12 cellular contexts compared by ENCODE assay signal in the genomic region with DNA sequence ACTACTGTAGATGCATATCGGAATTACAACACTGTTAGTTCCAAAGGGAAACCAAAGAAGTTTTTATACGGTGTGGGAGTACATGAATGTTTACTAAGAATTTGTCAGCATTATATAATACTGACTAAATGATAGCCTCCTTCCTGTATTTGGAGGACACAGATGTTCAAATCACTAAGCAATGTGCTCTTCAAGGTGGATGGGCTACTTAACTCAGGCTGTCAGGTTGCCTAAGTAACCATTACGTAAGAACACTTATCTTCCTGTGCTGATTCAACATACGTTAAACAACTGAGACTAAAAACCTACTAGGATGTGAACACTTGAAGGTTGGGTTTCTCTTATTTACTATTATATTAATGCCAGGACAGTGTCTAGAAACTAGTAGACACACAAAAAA.
A peak's percentile ranks its signal among the peaks of the same experiment; 100 is the strongest.
DNase-seq lines count a peak whose midpoint lies in the region; TF ChIP-seq lines count a peak whose summit lies in the region.
"Had no signal": no experiment of that assay in that cellular context is flagged by ENCODE, and none has a peak within 500 bp of the region (broad histone marks: within the 10 kb centered on the region; RNA-seq: fewer than 3 reads in every experiment).

No MANE protein-coding gene starts in this region.

- H2AFZ ChIP-seq in Karpas-422 (ENCODE audit: low read length): no peak overlapping the region

- H3K79me2 ChIP-seq in Karpas-422 (ENCODE audit: low read length): no peaks in the 10 kb centered on the region

- intact Hi-C loops in sigmoid colon (cut with DNase I): no loop called here
- intact Hi-C loops in left ventricle myocardium inferior (cut with micrococcal nuclease): no loop called here
- intact Hi-C loops in activated T-helper 1 cell treated with anti-CD3 and anti-CD28 coated beads, Interleukin-12 subunit alpha, Interleukin-12 subunit beta, Interleukin-2, Interleukin-4 antibody, amounts not matched to agents 30 ng/mL and 10 ng/mL and 1 ng/mL, durations not matched to agents 14 hours and 24 hours and 36 hours (cut with micrococcal nuclease): no loop called here

- H3K27me3 Mint-ChIP-seq in activated T-helper 1 cell treated with anti-CD3 and anti-CD28 coated beads, Interleukin-12 subunit alpha, Interleukin-12 subunit beta, Interleukin-2, Interleukin-4 antibody, amounts not matched to agents 30 ng/mL and 10 ng/mL and 1 ng/mL, durations not matched to agents 14 hours and 24 hours and 36 hours (ENCODE audit: insufficient read depth): peaks cover 5% of the 10 kb centered on the region
- H3K27me3 Mint-ChIP-seq: memory B cell had no signal

- no peaks in the 10 kb centered on the region for H3K9me3 Mint-ChIP-seq in activated T-helper 1 cell treated with anti-CD3 and anti-CD28 coated beads, Interleukin-12 subunit alpha, Interleukin-12 subunit beta, Interleukin-2, Interleukin-4 antibody, amounts not matched to agents 30 ng/mL and 10 ng/mL and 1 ng/mL, durations not matched to agents 14 hours and 24 hours and 36 hours
- H3K9me3 Mint-ChIP-seq: memory B cell had no signal

- WGBS in sigmoid colon, 2 donors: 51 to 56% methylated on average over 4 of the region's 4 CpGs

- no peaks in the 10 kb centered on the region for H3K9me2 ChIP-seq in Karpas-422 (replicated peaks; ENCODE audit: insufficient read depth, low read length)

- no peaks in the 10 kb centered on the region for H4K20me1 ChIP-seq in Karpas-422 (ENCODE audit: insufficient read depth, low read depth, low read length)

- H3K27ac Mint-ChIP-seq in activated T-helper 1 cell treated with anti-CD3 and anti-CD28 coated beads, Interleukin-12 subunit alpha, Interleukin-12 subunit beta, Interleukin-2, Interleukin-4 antibody, amounts not matched to agents 30 ng/mL and 10 ng/mL and 1 ng/mL, durations not matched to agents 14 hours and 24 hours and 36 hours: no peak overlapping the region
- H3K27ac Mint-ChIP-seq: memory B cell had no signal

- H3K27me3 ChIP-seq in sigmoid colon: no peaks in the 10 kb centered on the region
- H3K27me3 ChIP-seq in left ventricle myocardium inferior (ENCODE audit: low read depth): no peaks in the 10 kb centered on the region
- H3K27me3 ChIP-seq in Karpas-422 (ENCODE audit: low read length): no peaks in the 10 kb centered on the region
- H3K27me3 ChIP-seq: esophagus muscularis mucosa had no signal

- DNase-seq in HT-29 (ENCODE audit: low spot score) (peak; percentile 23), NCI-H524 (lab: John Stamatoyannopoulos, UW) (peak; percentile 33 to 82), epithelial cell of esophagus (ENCODE audit: low read depth) (peak; percentile 91), sigmoid colon (no peak), DMS79 (lab: John Stamatoyannopoulos, UW) (no peak), left ventricle myocardium inferior (no peak), Karpas-422 (no peak)
- DNase-seq in activated T-helper 1 cell treated with anti-CD3 and anti-CD28 coated beads, Interleukin-12 subunit alpha, Interleukin-12 subunit beta, Interleukin-2, Interleukin-4 antibody, amounts not matched to agents 30 ng/mL and 10 ng/mL and 1 ng/mL, durations not matched to agents 14 hours and 24 hours and 36 hours (ENCODE audit: low spot score): no peak
- DNase-seq: stimulated activated naive CD8-positive, alpha-beta T cell treated with anti-CD3 and anti-CD28 coated beads, Interleukin-15, Interleukin-2, amounts not matched to agents 100 U/mL and 50 U/mL, for 24 hours had no signal

- TF ChIP-seq CTCF in epithelial cell of esophagus (IDR thresholded peaks at IDR 0.05; ENCODE audit: insufficient read depth, low read depth, low read length, missing control alignments) (no peak), sigmoid colon (IDR thresholded peaks at IDR 0.05) (no peak), left ventricle myocardium inferior (IDR thresholded peaks at IDR 0.05; ENCODE audit: borderline replicate concordance) (no peak)

- peak in 1 of 4 donors; percentile 24 for TF ChIP-seq EP300 in sigmoid colon (IDR thresholded peaks at IDR 0.05)

- no peak overlapping the region for H3K9ac ChIP-seq in Karpas-422 (ENCODE audit: low read length)

- no peaks in the 10 kb centered on the region for H3K9me3 ChIP-seq in sigmoid colon
- H3K9me3 ChIP-seq in left ventricle myocardium inferior (replicated peaks): no peaks in the 10 kb centered on the region
- no peaks in the 10 kb centered on the region for H3K9me3 ChIP-seq in Karpas-422 (ENCODE audit: low read length)
- H3K9me3 ChIP-seq: esophagus muscularis mucosa had no signal

- H3K4me1 Mint-ChIP-seq in activated T-helper 1 cell treated with anti-CD3 and anti-CD28 coated beads, Interleukin-12 subunit alpha, Interleukin-12 subunit beta, Interleukin-2, Interleukin-4 antibody, amounts not matched to agents 30 ng/mL and 10 ng/mL and 1 ng/mL, durations not matched to agents 14 hours and 24 hours and 36 hours (ENCODE audit: low read depth): no peaks in the 10 kb centered on the region
- H3K4me1 Mint-ChIP-seq: memory B cell had no signal

- H3K36me3 Mint-ChIP-seq in activated T-helper 1 cell treated with anti-CD3 and anti-CD28 coated beads, Interleukin-12 subunit alpha, Interleukin-12 subunit beta, Interleukin-2, Interleukin-4 antibody, amounts not matched to agents 30 ng/mL and 10 ng/mL and 1 ng/mL, durations not matched to agents 14 hours and 24 hours and 36 hours (ENCODE audit: low read depth): no peaks in the 10 kb centered on the region
- H3K36me3 Mint-ChIP-seq: memory B cell had no signal

- no peaks in the 10 kb centered on the region for H3K36me3 ChIP-seq in sigmoid colon
- H3K36me3 ChIP-seq in left ventricle myocardium inferior: no peaks in the 10 kb centered on the region
- no peaks in the 10 kb centered on the region for H3K36me3 ChIP-seq in Karpas-422 (ENCODE audit: insufficient read depth, low read length)
- H3K36me3 ChIP-seq: esophagus muscularis mucosa had no signal

- H3K27ac ChIP-seq in sigmoid colon: peak overlapping the region in 3 of 4 donors; percentile 19 to 58 (median 33)
- H3K27ac ChIP-seq in left ventricle myocardium inferior (replicated peaks): no peak overlapping the region
- no peak overlapping the region for H3K27ac ChIP-seq in Karpas-422 (ENCODE audit: low read length)
- H3K27ac ChIP-seq: esophagus muscularis mucosa, skin epidermis had no signal

- no peak overlapping the region for H3K4me3 Mint-ChIP-seq in activated T-helper 1 cell treated with anti-CD3 and anti-CD28 coated beads, Interleukin-12 subunit alpha, Interleukin-12 subunit beta, Interleukin-2, Interleukin-4 antibody, amounts not matched to agents 30 ng/mL and 10 ng/mL and 1 ng/mL, durations not matched to agents 14 hours and 24 hours and 36 hours
- H3K4me3 Mint-ChIP-seq: memory B cell had no signal

- H3K4me3 ChIP-seq in epithelial cell of esophagus (ENCODE audit: low read length) (no peak overlapping the region), sigmoid colon (no peak overlapping the region), left ventricle myocardium inferior (no peak overlapping the region), Karpas-422 (ENCODE audit: low read length) (no peak overlapping the region)
- H3K4me3 ChIP-seq: esophagus muscularis mucosa, skin epidermis had no signal

- H3K4me1 ChIP-seq in sigmoid colon: peaks cover 0 to 31% (median 16%) of the 10 kb centered on the region in 4 donors
- no peaks in the 10 kb centered on the region for H3K4me1 ChIP-seq in left ventricle myocardium inferior
- no peaks in the 10 kb centered on the region for H3K4me1 ChIP-seq in Karpas-422 (ENCODE audit: low read length)

- no peak for TF ChIP-seq POLR2A in sigmoid colon (IDR thresholded peaks at IDR 0.05)

- no peak overlapping the region for H3K4me2 ChIP-seq in Karpas-422 (ENCODE audit: low read depth, low read length, poor library complexity, severe bottlenecking)

Comparison
In these comparisons a context has a peak if more than half of its experiments do, and no peak if none do; other contexts are left out.
1. DNase-seq: peak in HT-29 (single experiment), NCI-H524 (2 of 2) and epithelial cell of esophagus (single experiment); none in sigmoid colon (single experiment), DMS79 (single experiment), left ventricle myocardium inferior (single experiment), activated T-helper 1 cell treated with anti-CD3 and anti-CD28 coated beads, Interleukin-12 subunit alpha, Interleukin-12 subunit beta, Interleukin-2, Interleukin-4 antibody, amounts not matched to agents 30 ng/mL and 10 ng/mL and 1 ng/mL, durations not matched to agents 14 hours and 24 hours and 36 hours (single experiment) and Karpas-422 (single experiment).
2. H3K27ac ChIP-seq: peak in sigmoid colon (3 of 4); none in left ventricle myocardium inferior (single experiment) and Karpas-422 (single experiment).